Comparison of ENCODE assay signal across 8 cellular contexts in the genomic region with DNA sequence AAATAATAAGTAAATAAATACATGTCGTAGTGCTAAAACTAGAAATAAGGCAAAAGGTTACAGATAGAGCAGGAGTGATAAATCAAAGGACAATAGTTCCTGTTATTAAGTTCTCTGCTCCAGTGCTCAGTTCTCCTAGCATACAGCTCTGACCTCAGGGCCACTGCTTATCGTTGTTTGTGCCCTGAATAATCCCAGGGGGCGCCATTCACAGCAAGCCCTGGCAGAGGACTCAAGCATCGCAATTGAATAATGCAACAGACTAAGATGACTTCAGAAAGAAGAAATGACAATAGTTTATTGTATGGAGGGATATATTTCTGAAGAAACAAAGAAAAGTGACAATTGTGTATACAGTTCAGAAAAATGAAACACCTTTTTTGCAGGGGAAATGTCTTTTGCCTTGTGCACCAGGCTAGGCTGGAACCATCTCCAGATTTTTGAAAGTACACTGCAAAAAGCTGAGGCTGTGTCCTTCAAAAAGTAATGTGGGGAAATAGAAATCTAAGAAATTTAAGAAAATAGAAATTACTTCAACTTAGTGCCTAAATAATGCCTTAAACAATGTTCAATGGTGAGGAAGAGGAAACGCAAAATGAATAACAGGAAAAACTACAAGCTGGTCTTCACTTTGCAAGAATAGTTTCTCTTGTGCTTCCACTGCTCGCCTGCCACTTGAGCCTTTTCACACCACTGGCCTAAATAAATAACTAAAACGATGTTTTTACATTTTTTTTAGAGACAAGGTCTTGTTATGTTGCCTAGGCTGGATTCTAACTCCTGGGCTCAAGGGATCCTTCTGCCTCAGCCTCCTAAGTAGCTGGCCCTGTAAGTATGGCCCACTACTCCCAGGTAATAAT. TPM values are rescaled to one million over a fixed set of nuclear protein-coding genes. Genes with fewer than 3 reads are reported as not detected.
DNase-seq lines count a peak whose midpoint lies in the region; ATAC-seq and FAIRE-seq lines count a peak whose summit lies in the region.

No MANE protein-coding gene starts in this region.

- intact Hi-C loops in Right ventricle myocardium superior (cut with DNase I): no loop called here

- FAIRE-seq in RCC 7860 (lab: Jason Lieb, UNC): no peak

- DNase-seq in AG08396 (ENCODE audit: low spot score) (peak; percentile 17), NCI-H82 treated with DMSO at 0.1 percent for 48 hours (lab: John Stamatoyannopoulos, UW; ENCODE audit: unreplicated experiment) (peak; percentile 21), activated T-cell treated with anti-CD3 and anti-CD28 coated beads for 4 hours (peak; percentile 43), Right ventricle myocardium superior (no peak), RCC 7860 (ENCODE audit: low spot score) (no peak)
- DNase-seq in stimulated activated CD4-positive, alpha-beta T cell treated with anti-CD3 and anti-CD28 coated beads, Interleukin-1b, Interleukin-23, amount 100 ng/mL, for 4 hours (ENCODE audit: low read depth in 2 of 2): peak; percentile 12 to 43

- ATAC-seq in GM18498 (IDR thresholded peaks at IDR 0.05; ENCODE audit: unreplicated experiment) (peak; percentile 72), Right ventricle myocardium superior (ENCODE audit: poor library complexity) (peak; percentile 73), GM18519 (IDR thresholded peaks at IDR 0.05; ENCODE audit: low FRiP score, unreplicated experiment) (no peak)

RNA-seq across cellular contexts. Expression of gene CCNYL1, which starts 19.0 kb away (rescaled TPM):
- total RNA-seq in Right ventricle myocardium superior: 8.9 TPM

Comparison
In these comparisons a context has a peak if more than half of its experiments do, and no peak if none do; other contexts are left out.
1. DNase-seq: peak in AG08396 (single experiment), NCI-H82 treated with DMSO at 0.1 percent for 48 hours (single experiment), activated T-cell treated with anti-CD3 and anti-CD28 coated beads for 4 hours (single experiment) and stimulated activated CD4-positive, alpha-beta T cell treated with anti-CD3 and anti-CD28 coated beads, Interleukin-1b, Interleukin-23, amount 100 ng/mL, for 4 hours (2 of 2); none in Right ventricle myocardium superior (single experiment) and RCC 7860 (single experiment).